In the genomic region with DNA sequence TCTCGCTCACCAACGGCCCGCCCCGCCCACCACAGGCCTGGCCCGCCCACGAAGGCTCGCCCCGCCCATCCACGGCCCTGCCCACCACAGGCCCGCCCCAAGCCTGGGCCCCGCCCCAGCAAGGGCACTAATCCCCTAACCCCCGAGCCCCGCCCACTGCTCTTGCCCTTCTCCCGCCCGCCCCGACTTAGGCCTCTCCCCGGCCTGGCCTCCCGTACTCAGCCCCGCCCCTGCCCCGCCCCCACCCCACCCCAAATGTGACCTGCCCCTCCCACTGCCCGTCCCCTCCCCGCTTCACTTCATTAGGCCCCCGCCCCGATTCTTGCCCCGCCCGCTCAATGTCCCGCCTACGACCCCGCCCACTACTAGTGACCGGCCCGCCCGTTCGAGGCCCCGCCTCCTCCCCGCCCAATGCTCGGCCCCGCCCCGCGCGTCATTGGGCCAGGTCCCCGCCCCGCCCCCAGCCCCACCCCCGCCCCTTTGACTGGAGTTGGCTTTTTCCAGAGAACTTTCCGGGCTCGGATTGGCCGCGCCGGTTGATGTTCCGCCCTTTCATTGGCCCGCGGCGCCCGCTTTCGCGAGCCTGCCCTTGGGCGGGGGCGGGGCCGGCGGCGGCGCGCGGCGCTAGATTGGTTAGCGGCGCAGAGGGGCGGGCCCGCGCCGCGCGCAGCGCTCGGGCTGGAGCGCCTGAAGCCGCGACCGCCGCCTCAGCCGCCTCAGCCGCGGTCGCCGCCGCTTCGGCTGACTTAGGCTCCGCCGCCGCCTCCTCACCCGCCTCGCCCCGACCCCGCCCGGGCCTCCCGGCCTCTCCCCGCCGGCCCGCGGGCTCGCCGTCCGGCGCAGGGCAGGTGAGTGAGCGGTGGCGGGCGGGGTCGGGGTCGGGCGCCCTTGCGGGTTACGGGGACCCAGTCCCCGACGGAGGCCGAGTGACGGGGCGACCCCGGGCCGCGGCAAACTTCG, we compare ENCODE assay signal across 1 cellular context.
A peak's percentile ranks its signal among the peaks of the same experiment; 100 is the strongest.
TF ChIP-seq lines count a peak whose summit lies in the region.

A gene (plus strand): TSS at position 705 of the 960 bp plus-strand sequence. CDS start 206,361 bp downstream, outside the sequence.

TF ChIP-seq in K562, 482 proteins besides CTCF, POLR2A, EP300 and RAD21 (continued from another document):
- TF ChIP-seq SLC30A9 (CRISPR knock-in tag; IDR thresholded peaks at IDR 0.05) (no peak), ZNF589 (CRISPR knock-in tag; IDR thresholded peaks at IDR 0.05; ENCODE audit: low read depth) (no peak), BDP1 (IDR thresholded peaks at IDR 0.05; ENCODE audit: insufficient read depth, insufficient read length) (no peak), NRF1 (conservative IDR thresholded peaks at IDR 0.05 in 1 of 2, IDR thresholded peaks at IDR 0.05 in 1 of 2) (peak in 1 of 2 experiments; percentile 43; a peak in 2 of 4 replicates), POLR2G (IDR thresholded peaks at IDR 0.05; ENCODE audit: low read depth, low read length) (peak; percentile 41; the same call in 1 of the 2 replicates), CAMTA2 (CRISPR knock-in tag; conservative IDR thresholded peaks at IDR 0.05) (0 out of 2 replicates have a peak, but pooled peaks have one; percentile 25), SP2 (IDR thresholded peaks at IDR 0.05; ENCODE audit: extremely low read depth, low read depth, low read length, poor library complexity, severe bottlenecking) (peak; percentile 33), KAT8 (IDR thresholded peaks at IDR 0.05; ENCODE audit: low read depth) (no peak), XRCC3 (IDR thresholded peaks at IDR 0.05) (no peak), RHOXF2B (CRISPR knock-in tag; conservative IDR thresholded peaks at IDR 0.05) (no peak)
- TF ChIP-seq, protein P1, sequence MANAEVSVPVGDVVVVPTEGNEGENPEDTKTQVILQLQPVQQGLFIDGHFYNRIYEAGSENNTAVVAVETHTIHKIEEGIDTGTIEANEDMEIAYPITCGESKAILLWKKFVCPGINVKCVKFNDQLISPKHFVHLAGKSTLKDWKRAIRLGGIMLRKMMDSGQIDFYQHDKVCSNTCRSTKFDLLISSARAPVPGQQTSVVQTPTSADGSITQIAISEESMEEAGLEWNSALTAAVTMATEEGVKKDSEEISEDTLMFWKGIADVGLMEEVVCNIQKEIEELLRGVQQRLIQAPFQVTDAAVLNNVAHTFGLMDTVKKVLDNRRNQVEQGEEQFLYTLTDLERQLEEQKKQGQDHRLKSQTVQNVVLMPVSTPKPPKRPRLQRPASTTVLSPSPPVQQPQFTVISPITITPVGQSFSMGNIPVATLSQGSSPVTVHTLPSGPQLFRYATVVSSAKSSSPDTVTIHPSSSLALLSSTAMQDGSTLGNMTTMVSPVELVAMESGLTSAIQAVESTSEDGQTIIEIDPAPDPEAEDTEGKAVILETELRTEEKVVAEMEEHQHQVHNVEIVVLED (CRISPR knock-in tag; IDR thresholded peaks at IDR 0.05) = no peak
- TF ChIP-seq, protein P2, sequence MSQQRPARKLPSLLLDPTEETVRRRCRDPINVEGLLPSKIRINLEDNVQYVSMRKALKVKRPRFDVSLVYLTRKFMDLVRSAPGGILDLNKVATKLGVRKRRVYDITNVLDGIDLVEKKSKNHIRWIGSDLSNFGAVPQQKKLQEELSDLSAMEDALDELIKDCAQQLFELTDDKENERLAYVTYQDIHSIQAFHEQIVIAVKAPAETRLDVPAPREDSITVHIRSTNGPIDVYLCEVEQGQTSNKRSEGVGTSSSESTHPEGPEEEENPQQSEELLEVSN (IDR thresholded peaks at IDR 0.05; ENCODE audit: borderline replicate concordance in 1 of 2, extremely low read depth in 1 of 2, insufficient read depth in 1 of 2, insufficient read length in 1 of 2, low read depth in 1 of 2, low read length in 1 of 2, poor library complexity in 1 of 2, severe bottlenecking in 1 of 2) = peak in 1 of 2 experiments; percentile 82
- TF ChIP-seq, protein P3, sequence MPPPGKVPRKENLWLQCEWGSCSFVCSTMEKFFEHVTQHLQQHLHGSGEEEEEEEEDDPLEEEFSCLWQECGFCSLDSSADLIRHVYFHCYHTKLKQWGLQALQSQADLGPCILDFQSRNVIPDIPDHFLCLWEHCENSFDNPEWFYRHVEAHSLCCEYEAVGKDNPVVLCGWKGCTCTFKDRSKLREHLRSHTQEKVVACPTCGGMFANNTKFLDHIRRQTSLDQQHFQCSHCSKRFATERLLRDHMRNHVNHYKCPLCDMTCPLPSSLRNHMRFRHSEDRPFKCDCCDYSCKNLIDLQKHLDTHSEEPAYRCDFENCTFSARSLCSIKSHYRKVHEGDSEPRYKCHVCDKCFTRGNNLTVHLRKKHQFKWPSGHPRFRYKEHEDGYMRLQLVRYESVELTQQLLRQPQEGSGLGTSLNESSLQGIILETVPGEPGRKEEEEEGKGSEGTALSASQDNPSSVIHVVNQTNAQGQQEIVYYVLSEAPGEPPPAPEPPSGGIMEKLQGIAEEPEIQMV (tag; conservative IDR thresholded peaks at IDR 0.05; ENCODE audit: low read depth) = no peak
